In genomic region chr15:43285609-43286037, GRCh38 we compare ENCODE assay signal across 8 cellular contexts. TPM values are rescaled to one million over a fixed set of nuclear protein-coding genes. Genes with fewer than 3 reads are reported as not detected.
DNase-seq lines count a peak whose midpoint lies in the region; ATAC-seq and TF ChIP-seq lines count a peak whose summit lies in the region.

No MANE protein-coding gene starts in this region.

- peak; percentile 89 for ATAC-seq in HCT116
- ATAC-seq in activated CD8-positive, alpha-beta T cell treated with anti-CD3 and anti-CD28 coated beads for 36 hours, result peak; percentile 80
- ATAC-seq in naive thymus-derived CD4-positive, alpha-beta T cell, result peak; percentile 88
- no peak for ATAC-seq in HG03342 (IDR thresholded peaks at IDR 0.05; ENCODE audit: unreplicated experiment)

- H4K20me1 ChIP-seq in HCT116 (ENCODE audit: insufficient read depth), result no peaks in the 10 kb centered on the region

- no peak overlapping the region for H3K4me3 Mint-ChIP-seq in activated CD8-positive, alpha-beta T cell treated with anti-CD3 and anti-CD28 coated beads for 36 hours
- no peak overlapping the region for H3K4me3 Mint-ChIP-seq in naive thymus-derived CD4-positive, alpha-beta T cell

- H3K27ac ChIP-seq in HCT116 (ENCODE audit: low read depth, low read length), result no peak overlapping the region
- H3K27ac ChIP-seq in naive thymus-derived CD4-positive, alpha-beta T cell (ENCODE audit: low read depth, low read length), result no peak overlapping the region
- no peak overlapping the region for H3K27ac ChIP-seq in thyroid gland

- no peaks in the 10 kb centered on the region for H3K27me3 Mint-ChIP-seq in activated CD8-positive, alpha-beta T cell treated with anti-CD3 and anti-CD28 coated beads for 36 hours
- peaks cover 0 to 11% (median 5%) of the 10 kb centered on the region in 5 donors for H3K27me3 Mint-ChIP-seq in naive thymus-derived CD4-positive, alpha-beta T cell

- 3 to 15% methylated on average over 4 of the region's 4 CpGs for WGBS in thyroid gland, 2 donors

- no peaks in the 10 kb centered on the region for H3K4me1 ChIP-seq in BE2C
- no peaks in the 10 kb centered on the region for H3K4me1 ChIP-seq in HCT116 (ENCODE audit: control insufficient read depth in 1 of 2, insufficient read depth in 2 of 2, low read length in 2 of 2)
- H3K4me1 ChIP-seq in naive thymus-derived CD4-positive, alpha-beta T cell (ENCODE audit: control insufficient read depth in 2 of 2, insufficient read depth in 2 of 2, low read length in 2 of 2), result no peaks in the 10 kb centered on the region
- H3K4me1 ChIP-seq in thyroid gland, result no peaks in the 10 kb centered on the region

- no peaks in the 10 kb centered on the region for H3K79me2 ChIP-seq in HCT116 (ENCODE audit: insufficient read depth, low read length)

- no peaks in the 10 kb centered on the region for H3K4me1 Mint-ChIP-seq in activated CD8-positive, alpha-beta T cell treated with anti-CD3 and anti-CD28 coated beads for 36 hours (ENCODE audit: low read depth)
- peaks cover 0 to 9% (median 4%) of the 10 kb centered on the region in 7 donors for H3K4me1 Mint-ChIP-seq in naive thymus-derived CD4-positive, alpha-beta T cell

- H3K36me3 ChIP-seq in BE2C (no peaks in the 10 kb centered on the region), HCT116 (ENCODE audit: control insufficient read depth in 1 of 2, insufficient read depth in 2 of 2, low read length in 2 of 2) (no peaks in the 10 kb centered on the region), thyroid gland (no peaks in the 10 kb centered on the region)
- no peaks in the 10 kb centered on the region for H3K36me3 ChIP-seq in naive thymus-derived CD4-positive, alpha-beta T cell (ENCODE audit: control insufficient read depth in 2 of 3, insufficient read depth in 3 of 3, low read length in 3 of 3)

- peak; percentile 94 for TF ChIP-seq CTCF in BE2C (IDR thresholded peaks at IDR 0.05; ENCODE audit: low read depth, low read length)
- peak; percentile 73 to 89 (median 79); a peak in 5 of 6 replicates for TF ChIP-seq CTCF in HCT116 (IDR thresholded peaks at IDR 0.05 in 2 of 3, conservative IDR thresholded peaks at IDR 0.05 in 1 of 3; ENCODE audit: borderline replicate concordance in 1 of 3, insufficient read depth in 1 of 3, low read depth in 2 of 3, low read length in 2 of 3)
- TF ChIP-seq CTCF in activated CD8-positive, alpha-beta T cell treated with anti-CD3 and anti-CD28 coated beads for 36 hours (IDR thresholded peaks at IDR 0.05), result peak; percentile 83
- TF ChIP-seq CTCF in thyroid gland (IDR thresholded peaks at IDR 0.05), result peak; percentile 45 to 95 (median 74)

- H3K27me3 ChIP-seq in BE2C (no peaks in the 10 kb centered on the region), HCT116 (ENCODE audit: insufficient read depth, low read length) (peaks cover 9% of the 10 kb centered on the region; the same call in 1 of the 2 replicates), thyroid gland (no peaks in the 10 kb centered on the region)
- no peaks in the 10 kb centered on the region for H3K27me3 ChIP-seq in naive thymus-derived CD4-positive, alpha-beta T cell (ENCODE audit: control insufficient read depth in 2 of 2, insufficient read depth in 2 of 2, low read length in 2 of 2)

- TF ChIP-seq POLR2A in HCT116 (IDR thresholded peaks at IDR 0.05; ENCODE audit: borderline replicate concordance, extremely low read depth, insufficient read depth, insufficient read length), result no peak
- TF ChIP-seq POLR2A in erythroblast (IDR thresholded peaks at IDR 0.05; ENCODE audit: low read length), result no peak
- no peak for TF ChIP-seq POLR2A in thyroid gland (IDR thresholded peaks at IDR 0.05)

- H3K4me3 ChIP-seq in BE2C (ENCODE audit: low read depth, low read length), result no peak overlapping the region
- no peak overlapping the region for H3K4me3 ChIP-seq in HCT116 (replicated peaks in 1 of 2; ENCODE audit: low read depth in 1 of 2, low read length in 2 of 2)
- H3K4me3 ChIP-seq in naive thymus-derived CD4-positive, alpha-beta T cell (ENCODE audit: low read length), result no peak overlapping the region
- no peak overlapping the region for H3K4me3 ChIP-seq in thyroid gland (replicated peaks in 1 of 3)

- POLR2A ChIA-PET in HCT116 (lab: Charles Lee), result no interaction called here
- POLR2A ChIA-PET in activated CD8-positive, alpha-beta T cell treated with anti-CD3 and anti-CD28 coated beads for 36 hours (lab: Charles Lee), result interaction anchor here (0.7 kb wide), 1 partner anchor 33 kb away, joined by 3 read pairs; no protein-coding TSS in a partner anchor
- POLR2A ChIA-PET in naive thymus-derived CD4-positive, alpha-beta T cell (lab: Charles Lee), result no interaction called here

- no peak overlapping the region for H3K9ac ChIP-seq in HCT116 (ENCODE audit: low read length)

- H3K27ac Mint-ChIP-seq in activated CD8-positive, alpha-beta T cell treated with anti-CD3 and anti-CD28 coated beads for 36 hours, result no peak overlapping the region
- H3K27ac Mint-ChIP-seq in naive thymus-derived CD4-positive, alpha-beta T cell, result peak overlapping the region in 1 of 9 donors; percentile 25

- H3K36me3 Mint-ChIP-seq in activated CD8-positive, alpha-beta T cell treated with anti-CD3 and anti-CD28 coated beads for 36 hours (ENCODE audit: low read depth), result no peaks in the 10 kb centered on the region
- no peaks in the 10 kb centered on the region for H3K36me3 Mint-ChIP-seq in naive thymus-derived CD4-positive, alpha-beta T cell

- no peaks in the 10 kb centered on the region for H3K9me2 ChIP-seq in HCT116 (ENCODE audit: insufficient read depth)

- CTCF ChIA-PET in HCT116 (lab: Charles Lee), result interaction anchor here (0.6 to 3.4 kb wide), 15 partner anchors 10 to 581 kb away, joined by 3 to 81 read pairs (median 4); partner anchors contain the start of genes CCNDBP1, CDAN1 and TGM7
- CTCF ChIA-PET in activated CD8-positive, alpha-beta T cell treated with anti-CD3 and anti-CD28 coated beads for 36 hours (lab: Charles Lee), result interaction anchor here (0.6 to 5.4 kb wide), 52 partner anchors 9 to 579 kb away, joined by 3 to 219 read pairs (median 6); partner anchors contain the start of genes TGM5 and TGM7
- CTCF ChIA-PET in naive thymus-derived CD4-positive, alpha-beta T cell (lab: Charles Lee), result interaction anchor here (0.5 to 5.0 kb wide), 13 partner anchors 9 to 679 kb away, joined by 3 to 49 read pairs (median 3); no protein-coding TSS in a partner anchor

- no peaks in the 10 kb centered on the region for H3K9me3 Mint-ChIP-seq in activated CD8-positive, alpha-beta T cell treated with anti-CD3 and anti-CD28 coated beads for 36 hours
- H3K9me3 Mint-ChIP-seq in naive thymus-derived CD4-positive, alpha-beta T cell, result no peaks in the 10 kb centered on the region

- no peaks in the 10 kb centered on the region for H3K9me3 ChIP-seq in BE2C
- no peaks in the 10 kb centered on the region for H3K9me3 ChIP-seq in HCT116 (ENCODE audit: control insufficient read depth in 1 of 2, insufficient read depth in 1 of 2, low read depth in 1 of 2, low read length in 2 of 2)
- H3K9me3 ChIP-seq in naive thymus-derived CD4-positive, alpha-beta T cell (ENCODE audit: control insufficient read depth in 2 of 3, low read length in 3 of 3), result no peaks in the 10 kb centered on the region
- H3K9me3 ChIP-seq in thyroid gland, result no peaks in the 10 kb centered on the region

- peak; percentile 87 for TF ChIP-seq RAD21 in HCT116 (IDR thresholded peaks at IDR 0.05; ENCODE audit: low read depth)

- H3K4me2 ChIP-seq in HCT116 (ENCODE audit: low read length), result no peak overlapping the region

- no TSS peak for BruUV-seq in HCT116 (replicated peaks; lab: Mats Ljungman, UMichigan)

- RAD21 ChIA-PET in HCT116 (lab: Charles Lee; ENCODE audit: low non-redundant PET in 1 of 2, low total read pairs in 2 of 2, uncharacterized antibody in 2 of 2, unreplicated experiment in 2 of 2), result interaction anchor here (0.6 to 1.8 kb wide), 6 partner anchors 56 to 548 kb away, joined by 3 to 13 read pairs (median 4); partner anchors contain the start of gene CDAN1 (in 1 of the 2)

- intact Hi-C loops in HCT116 (cut with micrococcal nuclease) (loop anchor here (10.0 kb wide), 3 partner anchors 361 to 581 kb away; partner anchors contain the start of genes CDAN1 and TTBK2), thyroid gland (cut with DNase I) (loop anchor here (5.0 kb wide), 1 partner anchor 58 kb away; no protein-coding TSS in a partner anchor)
- intact Hi-C loops in activated CD8-positive, alpha-beta T cell treated with anti-CD3 and anti-CD28 coated beads for 36 hours (cut with micrococcal nuclease), result loop anchor here (1.0 kb wide), 1 partner anchor 60 kb away; no protein-coding TSS in a partner anchor
- intact Hi-C loops in naive thymus-derived CD4-positive, alpha-beta T cell (cut with micrococcal nuclease), result loop anchor here (1.0 to 2.0 kb wide), 3 partner anchors 45 to 98 kb away; partner anchors contain the start of gene LCMT2 (in 1 of the 2)

- peak; percentile 58 for DNase-seq in BE2C
- peak; percentile 56 for DNase-seq in HCT116 (ENCODE audit: low read depth, low spot score)
- DNase-seq in NCI-H748 treated with DMSO at 0.1 percent for 48 hours (lab: John Stamatoyannopoulos, UW), result peak; percentile 31
- DNase-seq in activated CD8-positive, alpha-beta T cell treated with anti-CD3 and anti-CD28 coated beads for 36 hours, result peak; percentile 77
- peak; percentile 79 to 88 for DNase-seq in erythroblast (lab: John Stamatoyannopoulos, UW)
- DNase-seq in naive thymus-derived CD4-positive, alpha-beta T cell, result peak in 7 of 9 donors; percentile 32 to 68 (median 61)
- peak; percentile 14 to 29 for DNase-seq in thyroid gland

- peak overlapping the region; percentile 87 for H2AFZ ChIP-seq in HCT116 (ENCODE audit: low read depth, low read length, poor library complexity, severe bottlenecking)

RNA-seq across cellular contexts. Expression of gene TGM7, which starts 16.4 kb away (rescaled TPM):
- not detected for polyA plus RNA-seq in BE2C (2012; ENCODE audit: insufficient read depth, insufficient read length, low read depth)
- total RNA-seq in HCT116 (2021; ENCODE audit: unreplicated experiment) (not detected), thyroid gland (not detected)
- not detected in 2 replicates for polyA plus RNA-seq in HCT116 (2012)
- total RNA-seq in activated CD8-positive, alpha-beta T cell treated with anti-CD3 and anti-CD28 coated beads for 36 hours, result not detected
- total RNA-seq in naive thymus-derived CD4-positive, alpha-beta T cell, result not detected
- not detected for polyA plus RNA-seq in naive thymus-derived CD4-positive, alpha-beta T cell

RNA-seq across cellular contexts. Expression of gene TGM5, which starts 18.9 kb away (rescaled TPM):
- polyA plus RNA-seq in BE2C (2012; ENCODE audit: insufficient read depth, insufficient read length, low read depth), result not detected
- total RNA-seq in HCT116 (2021; ENCODE audit: unreplicated experiment) (not detected), thyroid gland (not detected)
- polyA plus RNA-seq in HCT116 (2012), result 0.05 TPM in 1 of 2 replicates, not detected in the other
- total RNA-seq in activated CD8-positive, alpha-beta T cell treated with anti-CD3 and anti-CD28 coated beads for 36 hours, result under 1 TPM; 0.11 to 0.22 TPM
- under 1 TPM in 1 of 5 experiments, not detected in 4; 0.27 TPM for total RNA-seq in naive thymus-derived CD4-positive, alpha-beta T cell
- not detected for polyA plus RNA-seq in naive thymus-derived CD4-positive, alpha-beta T cell

RNA-seq across cellular contexts. Expression of gene LCMT2, which starts 44.8 kb away (rescaled TPM):
- polyA plus RNA-seq in BE2C (2012; ENCODE audit: insufficient read depth, insufficient read length, low read depth), result 43.4 TPM
- 4.7 TPM for total RNA-seq in HCT116 (2021; ENCODE audit: unreplicated experiment)
- polyA plus RNA-seq in HCT116 (2012), result 2.3 and 3.7 TPM in 2 replicates
- 1 to 10 TPM; 8.3 to 9.2 TPM for total RNA-seq in activated CD8-positive, alpha-beta T cell treated with anti-CD3 and anti-CD28 coated beads for 36 hours
- total RNA-seq in naive thymus-derived CD4-positive, alpha-beta T cell, result 10 to 100 TPM; 10.1 to 19.1 (median 15.0) TPM
- 1 to 10 TPM; 2.9 to 6.2 TPM for polyA plus RNA-seq in naive thymus-derived CD4-positive, alpha-beta T cell
- 10 to 100 TPM in 1 of 4 donors, 1 to 10 TPM in 3; 5.8 to 14.1 (median 6.5) TPM for total RNA-seq in thyroid gland

Comparison
In these comparisons a context has a peak if more than half of its experiments do, and no peak if none do; other contexts are left out.
1. DNase-seq: peak in every context shown above with its lines; median percentile 84 in erythroblast; 77 in activated CD8-positive, alpha-beta T cell treated with anti-CD3 and anti-CD28 coated beads for 36 hours; 61 in naive thymus-derived CD4-positive, alpha-beta T cell; 58 in BE2C; 56 in HCT116; 31 in NCI-H748 treated with DMSO at 0.1 percent for 48 hours; 22 in thyroid gland.